Comparison of ENCODE assay signal across 8 cellular contexts in genomic region chr21:32653326-32653901, GRCh38. TPM values are rescaled to one million over a fixed set of nuclear protein-coding genes. Genes with fewer than 3 reads are reported as not detected.
A peak's percentile ranks its signal among the peaks of the same experiment; 100 is the strongest.
DNase-seq lines count a peak whose midpoint lies in the region; ATAC-seq and TF ChIP-seq lines count a peak whose summit lies in the region.

No MANE protein-coding gene starts in this region.

- H3K9me3 ChIP-seq in Panc1 (ENCODE audit: control insufficient read depth, insufficient read depth, low read depth, low read length) (no peaks in the 10 kb centered on the region), neural cell (ENCODE audit: low read length) (no peaks in the 10 kb centered on the region)

- H3F3A ChIP-seq in neural cell (ENCODE audit: insufficient read depth, low read length, poor library complexity, severe bottlenecking): no peaks in the 10 kb centered on the region

- H3K27me3 ChIP-seq in Panc1 (ENCODE audit: control insufficient read depth, insufficient read depth, low read length): no peaks in the 10 kb centered on the region
- no peaks in the 10 kb centered on the region for H3K27me3 ChIP-seq in neural cell (ENCODE audit: insufficient read depth, low read depth, low read length)

- intact Hi-C loops in Panc1 (cut with micrococcal nuclease; ENCODE audit: unreplicated experiment): loop anchor here (2.0 kb wide), 2 partner anchors 75 to 173 kb away; partner anchors contain the start of gene SYNJ1

- H3K4me3 ChIP-seq in Panc1 (ENCODE audit: low read depth in 2 of 2, low read length in 2 of 2) (no peak overlapping the region), choroid plexus epithelial cell (ENCODE audit: low read depth, low read length) (no peak overlapping the region), neural cell (ENCODE audit: low read length) (no peak overlapping the region)

- H3K27me3 Mint-ChIP-seq in HFFc6 (ENCODE audit: insufficient read depth): no peaks in the 10 kb centered on the region

- H3K4me3 Mint-ChIP-seq in HFFc6: no peak overlapping the region

- peaks cover 11% of the 10 kb centered on the region; the same call in 1 of the 2 replicates for H3K36me3 Mint-ChIP-seq in HFFc6 (ENCODE audit: low read depth)

- no peak overlapping the region for H3K27ac Mint-ChIP-seq in HFFc6

- no peaks in the 10 kb centered on the region for H3K9me3 Mint-ChIP-seq in HFFc6

- POLR2A ChIA-PET in Panc1 (lab: Charles Lee): no interaction called here

- no peaks in the 10 kb centered on the region; the same call in 1 of the 2 replicates for H3K36me3 ChIP-seq in Panc1 (ENCODE audit: control insufficient read depth, insufficient read depth, low read length)
- peaks cover 23% of the 10 kb centered on the region for H3K36me3 ChIP-seq in neural cell (ENCODE audit: insufficient read depth, low read length)

- H3K9ac ChIP-seq in neural cell (ENCODE audit: low read length): no peak overlapping the region

- H3K9me2 ChIP-seq in neural cell (ENCODE audit: insufficient read depth, low read length): no peaks in the 10 kb centered on the region

- no peaks in the 10 kb centered on the region for H3K4me1 Mint-ChIP-seq in HFFc6 (ENCODE audit: low read depth)

- no peak overlapping the region for H2AFZ ChIP-seq in neural cell (ENCODE audit: low read depth, low read length)

- CTCF ChIA-PET in Panc1 (lab: Charles Lee): no interaction called here

- in situ Hi-C loops in Panc1 (cut with HindIII; ENCODE audit: low pct_unique_long_range_greater_than_20kb, low sequenced_read_pairs): no loop called here

- H3K27ac ChIP-seq in Panc1 (ENCODE audit: low read length) (no peak overlapping the region), neural cell (ENCODE audit: low read length) (no peak overlapping the region)

- H3K4me2 ChIP-seq in neural cell (ENCODE audit: low read length): no peak overlapping the region

- TF ChIP-seq RAD21 in neural cell (conservative IDR thresholded peaks at IDR 0.05): peak; percentile 51

- peak; percentile 73 for TF ChIP-seq CTCF in HFFc6 (IDR thresholded peaks at IDR 0.05)
- TF ChIP-seq CTCF in Panc1 (IDR thresholded peaks at IDR 0.05): peak; percentile 75
- TF ChIP-seq CTCF in choroid plexus epithelial cell (conservative IDR thresholded peaks at IDR 0.05; ENCODE audit: low read depth, low read length): peak; percentile 80
- peak; percentile 53 for TF ChIP-seq CTCF in neural cell (IDR thresholded peaks at IDR 0.05; ENCODE audit: poor library complexity, severe bottlenecking)

- H4K20me1 ChIP-seq in neural cell (ENCODE audit: insufficient read depth): no peaks in the 10 kb centered on the region

- DNase-seq in NCI-H2171 treated with DMSO at 0.1 percent for 48 hours (lab: John Stamatoyannopoulos, UW) (peak; percentile 48), NCI-H2171 (lab: John Stamatoyannopoulos, UW) (no peak), HFFc6 (no peak), Panc1 (ENCODE audit: low read depth, low spot score) (peak; percentile 24), choroid plexus epithelial cell (ENCODE audit: low read depth) (peak; percentile 44)
- no peak for DNase-seq in effector CD4-positive, alpha-beta T cell

- no peak for TF ChIP-seq EP300 in neural cell (conservative IDR thresholded peaks at IDR 0.05; ENCODE audit: poor library complexity, severe bottlenecking)

- H3K4me1 ChIP-seq in Panc1 (ENCODE audit: control insufficient read depth, insufficient read depth, low read length): no peaks in the 10 kb centered on the region

- H3K79me2 ChIP-seq in neural cell (replicated peaks; ENCODE audit: insufficient read depth, low read length): no peaks in the 10 kb centered on the region

- BruUV-seq in Panc1 (replicated peaks; lab: Mats Ljungman, UMichigan): no TSS peak

- ATAC-seq in Panc1: no peak; the same call in 1 of the 2 replicates
- ATAC-seq in HG03045 (IDR thresholded peaks at IDR 0.05; ENCODE audit: unreplicated experiment): no peak

TF ChIP-seq in neural cell, 6 proteins besides CTCF, POLR2A, EP300 and RAD21:
- TF ChIP-seq POLR2AphosphoS5 (IDR thresholded peaks at IDR 0.05) (no peak), SMC3 (conservative IDR thresholded peaks at IDR 0.05; ENCODE audit: poor library complexity) (peak; percentile 25)

RNA-seq across cellular contexts. Expression of gene CFAP298, which starts 41.2 kb away (rescaled TPM):
- 10 to 100 TPM; 27.5 to 45.5 (median 33.1) TPM for total RNA-seq in HFFc6 (2021; fragmentation: NEBNext Ultra II Directional; extraction: Animal tissue kit (Norgen Biotek cat#: 25700))
- total RNA-seq in Panc1 (2021; ENCODE audit: unreplicated experiment): 42.0 TPM
- 46.7 TPM for polyA plus RNA-seq in Panc1 (2012; ENCODE audit: insufficient read length)
- 101 and 105 TPM in 2 replicates for polyA plus RNA-seq in neural cell
- 27.5 and 30.8 TPM in 2 replicates for polyA minus RNA-seq in neural cell

Comparison
In these comparisons a context has a peak if more than half of its experiments do, and no peak if none do; other contexts are left out.
1. DNase-seq: peak in NCI-H2171 treated with DMSO at 0.1 percent for 48 hours (single experiment), Panc1 (single experiment) and choroid plexus epithelial cell (single experiment); none in NCI-H2171 (single experiment), HFFc6 (single experiment) and effector CD4-positive, alpha-beta T cell (single experiment).
2. Peak in every context shown above with its lines, with median percentiles within 50 percentile points of each other: CTCF ChIP-seq.